ENCODE assay signal across 19 cellular contexts in genomic region chr5:130290219-130290618, GRCh38.
DNase-seq lines count a peak whose midpoint lies in the region; ATAC-seq and TF ChIP-seq lines count a peak whose summit lies in the region.
"Had no signal": no experiment of that assay in that cellular context is flagged by ENCODE, and none has a peak within 500 bp of the region (broad histone marks: within the 10 kb centered on the region; RNA-seq: fewer than 3 reads in every experiment).

No MANE protein-coding gene starts in this region.

- no peak overlapping the region for H3K9ac ChIP-seq in adipocyte (ENCODE audit: low read length)
- H3K9ac ChIP-seq: KMS-11 had no signal

- H3K4me2 ChIP-seq in osteoblast (ENCODE audit: insufficient read depth, low read length) = no peak overlapping the region
- H3K4me2 ChIP-seq: KMS-11 had no signal

- H3K9me3 ChIP-seq in adipocyte (ENCODE audit: control insufficient read depth, low read length) (no peaks in the 10 kb centered on the region), osteoblast (ENCODE audit: low read depth, low read length) (no peaks in the 10 kb centered on the region)
- H3K9me3 ChIP-seq: SJCRH30 had no signal

- ATAC-seq in GM21526 (IDR thresholded peaks at IDR 0.05; ENCODE audit: low FRiP score, unreplicated experiment) (no peak), HG03378 (IDR thresholded peaks at IDR 0.05; ENCODE audit: unreplicated experiment) (no peak)
- ATAC-seq in natural killer cell treated with Interleukin-12 subunit alpha and Interleukin-12 subunit beta and Interleukin-15 and Interleukin-18, amount 100 ng/mL, for 72 hours = no peak
- ATAC-seq: HepG2 had no signal

- no peaks in the 10 kb centered on the region for H3K27me3 Mint-ChIP-seq in natural killer cell treated with Interleukin-12 subunit alpha and Interleukin-12 subunit beta and Interleukin-15 and Interleukin-18, amount 100 ng/mL, for 72 hours
- H3K27me3 Mint-ChIP-seq: B cell had no signal

- no peaks in the 10 kb centered on the region for H3K4me1 Mint-ChIP-seq in natural killer cell treated with Interleukin-12 subunit alpha and Interleukin-12 subunit beta and Interleukin-15 and Interleukin-18, amount 100 ng/mL, for 72 hours (ENCODE audit: low read depth in 2 of 2)
- H3K4me1 Mint-ChIP-seq: B cell had no signal

- H3K27ac ChIP-seq in epithelial cell of prostate (peak overlapping the region; percentile 85), osteoblast (ENCODE audit: low read depth, low read length) (no peak overlapping the region)
- H3K27ac ChIP-seq: 22Rv1, KMS-11, SJCRH30 had no signal

- H3K4me3 ChIP-seq in adipocyte (ENCODE audit: low read length) (no peak overlapping the region), osteoblast (ENCODE audit: insufficient read depth, low read length) (no peak overlapping the region)
- H3K4me3 ChIP-seq: SJCRH30 had no signal

- no peaks in the 10 kb centered on the region for H3K36me3 Mint-ChIP-seq in natural killer cell treated with Interleukin-12 subunit alpha and Interleukin-12 subunit beta and Interleukin-15 and Interleukin-18, amount 100 ng/mL, for 72 hours

- no peak overlapping the region for H3K4me3 Mint-ChIP-seq in natural killer cell treated with Interleukin-12 subunit alpha and Interleukin-12 subunit beta and Interleukin-15 and Interleukin-18, amount 100 ng/mL, for 72 hours
- H3K4me3 Mint-ChIP-seq: B cell had no signal

- DNase-seq in DMS 273 (lab: John Stamatoyannopoulos, UW; ENCODE audit: unreplicated experiment) (peak; percentile 3), DMS 273 treated with DMSO at 0.1 percent for 48 hours (lab: John Stamatoyannopoulos, UW) (no peak), adipocyte (ENCODE audit: low read depth) (peak; percentile 7), epithelial cell of prostate (ENCODE audit: low read depth, low spot score) (no peak), osteoblast (ENCODE audit: insufficient read length, low spot score, missing footprints) (peak; percentile 10)
- DNase-seq in natural killer cell treated with Interleukin-12 subunit alpha and Interleukin-12 subunit beta and Interleukin-15 and Interleukin-18, amount 100 ng/mL, for 72 hours (ENCODE audit: low spot score) = no peak
- DNase-seq: DMS153, EL, NCI-H1417, NCI-H187, NCI-H2107, NCI-H510A, SJCRH30 had no signal

- H4K20me1 ChIP-seq in osteoblast (ENCODE audit: insufficient read depth, low read length) = no peaks in the 10 kb centered on the region

- H3K27ac Mint-ChIP-seq in natural killer cell treated with Interleukin-12 subunit alpha and Interleukin-12 subunit beta and Interleukin-15 and Interleukin-18, amount 100 ng/mL, for 72 hours = no peak overlapping the region
- H3K27ac Mint-ChIP-seq: B cell had no signal

- H3K27me3 ChIP-seq in adipocyte (replicated peaks; ENCODE audit: control insufficient read depth, insufficient read depth, low read length) (no peaks in the 10 kb centered on the region), osteoblast (ENCODE audit: insufficient read depth, low read length) (no peaks in the 10 kb centered on the region)
- H3K27me3 ChIP-seq: SJCRH30 had no signal

- H3K4me1 ChIP-seq in adipocyte (ENCODE audit: control insufficient read depth, insufficient read depth, low read length) (peaks cover 33% of the 10 kb centered on the region), osteoblast (ENCODE audit: insufficient read depth, low read length) (peaks cover 22% of the 10 kb centered on the region)

- no peaks in the 10 kb centered on the region for H3K36me3 ChIP-seq in adipocyte (ENCODE audit: control insufficient read depth, insufficient read depth, low read length, severe bottlenecking)
- H3K36me3 ChIP-seq in osteoblast (ENCODE audit: insufficient read depth, low read length) = no peaks in the 10 kb centered on the region
- H3K36me3 ChIP-seq: SJCRH30 had no signal

- H3K9me3 Mint-ChIP-seq in natural killer cell treated with Interleukin-12 subunit alpha and Interleukin-12 subunit beta and Interleukin-15 and Interleukin-18, amount 100 ng/mL, for 72 hours = peaks cover 5% of the 10 kb centered on the region

- TF ChIP-seq CTCF in osteoblast (IDR thresholded peaks at IDR 0.05; ENCODE audit: extremely low read depth, low read depth, low read length) = no peak

- H3K79me2 ChIP-seq in osteoblast (ENCODE audit: insufficient read depth, low read length) = no peaks in the 10 kb centered on the region

- no peak overlapping the region for H2AFZ ChIP-seq in osteoblast (ENCODE audit: low read length)

Comparison
In these comparisons a context has a peak if more than half of its experiments do, and no peak if none do; other contexts are left out.
1. DNase-seq: peak in DMS 273 (single experiment), adipocyte (single experiment) and osteoblast (single experiment); none in DMS 273 treated with DMSO at 0.1 percent for 48 hours (single experiment), epithelial cell of prostate (single experiment) and natural killer cell treated with Interleukin-12 subunit alpha and Interleukin-12 subunit beta and Interleukin-15 and Interleukin-18, amount 100 ng/mL, for 72 hours (single experiment).